8 cellular contexts compared by ENCODE assay signal in the genomic region with DNA sequence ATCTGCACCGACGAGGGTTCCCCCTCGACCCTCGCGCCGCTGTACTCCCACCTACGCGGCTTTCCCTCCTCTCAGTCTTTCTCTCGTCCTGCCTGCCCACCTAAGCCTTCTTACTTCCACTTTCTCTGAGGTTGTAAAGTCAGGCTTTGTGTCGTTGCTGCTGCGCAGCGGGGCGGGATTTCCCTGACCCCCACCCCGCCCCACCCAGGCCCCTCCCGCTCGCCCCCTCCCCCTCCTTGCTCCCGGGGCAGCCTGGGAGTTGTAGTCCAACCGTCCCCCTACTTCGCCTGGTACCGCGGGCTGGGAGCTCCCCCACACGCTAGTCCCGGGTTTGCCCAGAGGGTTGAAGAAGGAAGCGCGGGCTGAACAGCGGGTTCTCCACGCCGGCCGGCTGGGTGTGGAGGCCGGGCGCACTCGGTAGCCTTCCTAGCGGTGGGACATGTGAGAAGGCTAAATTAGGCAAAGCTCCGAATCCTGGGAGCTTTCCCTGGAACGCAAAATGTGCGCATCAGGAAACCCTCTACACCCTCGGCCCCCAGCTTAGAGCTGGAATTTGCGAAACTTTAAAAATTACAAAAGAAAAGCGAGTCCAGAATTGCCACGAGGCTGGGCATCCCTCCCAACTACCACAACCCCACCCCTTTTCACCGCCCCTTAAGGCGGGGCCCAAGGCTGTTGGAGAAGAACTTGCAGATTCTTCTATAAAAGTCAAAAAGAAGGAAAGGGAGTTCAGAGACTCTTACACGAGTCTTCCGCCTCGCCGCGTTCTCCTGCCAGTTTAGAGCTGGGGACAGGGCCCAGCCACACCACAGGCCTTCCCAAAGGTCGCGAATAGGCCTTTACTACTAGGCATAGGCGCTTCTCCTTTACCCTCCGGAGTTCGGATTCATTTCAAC. TPM values are rescaled to one million over a fixed set of nuclear protein-coding genes. Genes with fewer than 3 reads are reported as not detected.
DNase-seq lines count a peak whose midpoint lies in the region; ATAC-seq, FAIRE-seq and TF ChIP-seq lines count a peak whose summit lies in the region.

A gene (minus strand): TSS at position 153 of the 896 bp plus-strand sequence. CDS start 1,011 bp downstream, outside the sequence.

- no peaks in the 10 kb centered on the region for H3F3A ChIP-seq in neural cell (ENCODE audit: insufficient read depth, low read length, poor library complexity, severe bottlenecking)

- H4K20me1 ChIP-seq in neural cell (ENCODE audit: insufficient read depth) = no peaks in the 10 kb centered on the region

- H3K9me3 Mint-ChIP-seq in Calu3 (ENCODE audit: low read depth, unreplicated experiment) = no peaks in the 10 kb centered on the region
- no peaks in the 10 kb centered on the region for H3K9me3 Mint-ChIP-seq in activated T-helper 2 cell treated with anti-CD3 and anti-CD28 coated beads, Interferon-gamma antibody, Interleukin-2, Interleukin-4, amounts not matched to agents 10 μg/mL and 5 μg/mL and 100 μg/mL, durations not matched to agents 14 hours and 24 hours and 36 hours
- H3K9me3 Mint-ChIP-seq in stimulated activated naive CD8-positive, alpha-beta T cell treated with anti-CD3 and anti-CD28 coated beads, Interleukin-15, amount 100 ng/mL, for 72 hours = no peaks in the 10 kb centered on the region

- no peaks in the 10 kb centered on the region for H3K27me3 Mint-ChIP-seq in Calu3 (ENCODE audit: unreplicated experiment)
- peaks cover 2% of the 10 kb centered on the region for H3K27me3 Mint-ChIP-seq in activated T-helper 2 cell treated with anti-CD3 and anti-CD28 coated beads, Interferon-gamma antibody, Interleukin-2, Interleukin-4, amounts not matched to agents 10 μg/mL and 5 μg/mL and 100 μg/mL, durations not matched to agents 14 hours and 24 hours and 36 hours (ENCODE audit: low read depth)
- H3K27me3 Mint-ChIP-seq in stimulated activated naive CD8-positive, alpha-beta T cell treated with anti-CD3 and anti-CD28 coated beads, Interleukin-15, amount 100 ng/mL, for 72 hours = no peaks in the 10 kb centered on the region

- peaks cover 18% of the 10 kb centered on the region for H3K4me1 Mint-ChIP-seq in Calu3 (ENCODE audit: low read depth, unreplicated experiment)
- H3K4me1 Mint-ChIP-seq in activated T-helper 2 cell treated with anti-CD3 and anti-CD28 coated beads, Interferon-gamma antibody, Interleukin-2, Interleukin-4, amounts not matched to agents 10 μg/mL and 5 μg/mL and 100 μg/mL, durations not matched to agents 14 hours and 24 hours and 36 hours (ENCODE audit: low read depth) = peaks cover 13% of the 10 kb centered on the region
- peaks cover 24% of the 10 kb centered on the region for H3K4me1 Mint-ChIP-seq in stimulated activated naive CD8-positive, alpha-beta T cell treated with anti-CD3 and anti-CD28 coated beads, Interleukin-15, amount 100 ng/mL, for 72 hours

- peak within 1 kb of the TSS; percentile 58 for H3K27ac ChIP-seq in neural cell (ENCODE audit: low read length)

- TF ChIP-seq CTCF in Calu3 (IDR thresholded peaks at IDR 0.05; ENCODE audit: unreplicated experiment) (no peak), fibroblast of the aortic adventitia (IDR thresholded peaks at IDR 0.05; ENCODE audit: insufficient read depth, low read length) (no peak), neural cell (IDR thresholded peaks at IDR 0.05; ENCODE audit: poor library complexity, severe bottlenecking) (no peak)

- no peak within 1 kb of the TSS for H3K4me2 ChIP-seq in neural cell (ENCODE audit: low read length)

- peaks cover 29% of the 10 kb centered on the region for H3K79me2 ChIP-seq in neural cell (replicated peaks; ENCODE audit: insufficient read depth, low read length)

- no peaks in the 10 kb centered on the region for H3K27me3 ChIP-seq in neural cell (ENCODE audit: insufficient read depth, low read depth, low read length)

- H3K4me3 Mint-ChIP-seq in Calu3 (ENCODE audit: low read depth, unreplicated experiment) = peak within 1 kb of the TSS; percentile 86
- H3K4me3 Mint-ChIP-seq in activated T-helper 2 cell treated with anti-CD3 and anti-CD28 coated beads, Interferon-gamma antibody, Interleukin-2, Interleukin-4, amounts not matched to agents 10 μg/mL and 5 μg/mL and 100 μg/mL, durations not matched to agents 14 hours and 24 hours and 36 hours (ENCODE audit: low read depth) = peak within 1 kb of the TSS; percentile 79
- peak within 1 kb of the TSS; percentile 85 to 88 for H3K4me3 Mint-ChIP-seq in stimulated activated naive CD8-positive, alpha-beta T cell treated with anti-CD3 and anti-CD28 coated beads, Interleukin-15, amount 100 ng/mL, for 72 hours

- no peak within 1 kb of the TSS for H2AFZ ChIP-seq in neural cell (ENCODE audit: low read depth, low read length)

- FAIRE-seq in RCC 7860 (lab: Jason Lieb, UNC) = peak; percentile 51

- CTCF ChIA-PET in Calu3 (lab: Charles Lee) = interaction anchor here (0.7 to 0.8 kb wide), 2 partner anchors 9 to 410 kb away, joined by 4 to 10 read pairs; no protein-coding TSS in a partner anchor

- no peak for TF ChIP-seq RAD21 in neural cell (conservative IDR thresholded peaks at IDR 0.05)

- H3K4me3 ChIP-seq in fibroblast of the aortic adventitia (ENCODE audit: low read depth, low read length) (peak within 1 kb of the TSS; percentile 73), neural cell (ENCODE audit: low read length) (peak within 1 kb of the TSS; percentile 77)

- H3K9ac ChIP-seq in neural cell (ENCODE audit: low read length) = peak within 1 kb of the TSS; percentile 79

- no TSS peak for BruUV-seq in Calu3 (replicated peaks; lab: Mats Ljungman, UMichigan)

- intact Hi-C loops in Calu3 (cut with micrococcal nuclease; ENCODE audit: unreplicated experiment) = loop anchor here (5.0 kb wide), 1 partner anchor 106 kb away; no protein-coding TSS in a partner anchor
- intact Hi-C loops in activated T-helper 2 cell treated with anti-CD3 and anti-CD28 coated beads, Interferon-gamma antibody, Interleukin-2, Interleukin-4, amounts not matched to agents 10 μg/mL and 5 μg/mL and 100 μg/mL, durations not matched to agents 14 hours and 24 hours and 36 hours (cut with micrococcal nuclease) = loop anchor here (1.0 to 2.0 kb wide), 2 partner anchors 166 to 194 kb away; no protein-coding TSS in a partner anchor

- ATAC-seq in GM19467 (IDR thresholded peaks at IDR 0.05; ENCODE audit: unreplicated experiment) = peak; percentile 70
- ATAC-seq in stimulated activated naive CD8-positive, alpha-beta T cell treated with anti-CD3 and anti-CD28 coated beads, Interleukin-15, amount 100 ng/mL, for 72 hours = peak; percentile 90

- no peaks in the 10 kb centered on the region for H3K9me3 ChIP-seq in neural cell (ENCODE audit: low read length)

- peak; percentile 84 for DNase-seq in Calu3
- peak; percentile 84 for DNase-seq in HPDE6-E6E7 (ENCODE audit: extremely low spot score)
- DNase-seq in RCC 7860 (ENCODE audit: low spot score) = peak; percentile 69
- peak; percentile 69 for DNase-seq in activated T-helper 2 cell treated with anti-CD3 and anti-CD28 coated beads, Interferon-gamma antibody, Interleukin-2, Interleukin-4, amounts not matched to agents 10 μg/mL and 5 μg/mL and 100 μg/mL, durations not matched to agents 14 hours and 24 hours and 36 hours (ENCODE audit: low spot score)
- DNase-seq in fibroblast of the aortic adventitia (ENCODE audit: low read depth) = peak; percentile 87
- DNase-seq in stimulated activated naive CD8-positive, alpha-beta T cell treated with anti-CD3 and anti-CD28 coated beads, Interleukin-15, amount 100 ng/mL, for 72 hours = peak; percentile 76 to 87

- peak within 1 kb of the TSS; percentile 96 for H3K27ac Mint-ChIP-seq in Calu3 (ENCODE audit: unreplicated experiment)
- peak within 1 kb of the TSS; percentile 88 for H3K27ac Mint-ChIP-seq in activated T-helper 2 cell treated with anti-CD3 and anti-CD28 coated beads, Interferon-gamma antibody, Interleukin-2, Interleukin-4, amounts not matched to agents 10 μg/mL and 5 μg/mL and 100 μg/mL, durations not matched to agents 14 hours and 24 hours and 36 hours
- peak within 1 kb of the TSS; percentile 95 to 97 for H3K27ac Mint-ChIP-seq in stimulated activated naive CD8-positive, alpha-beta T cell treated with anti-CD3 and anti-CD28 coated beads, Interleukin-15, amount 100 ng/mL, for 72 hours

- no peak for TF ChIP-seq EP300 in neural cell (conservative IDR thresholded peaks at IDR 0.05; ENCODE audit: poor library complexity, severe bottlenecking)

- no peaks in the 10 kb centered on the region for H3K9me2 ChIP-seq in neural cell (ENCODE audit: insufficient read depth, low read length)

- peaks cover 30% of the 10 kb centered on the region for H3K36me3 Mint-ChIP-seq in Calu3 (ENCODE audit: insufficient read depth, unreplicated experiment)
- H3K36me3 Mint-ChIP-seq in activated T-helper 2 cell treated with anti-CD3 and anti-CD28 coated beads, Interferon-gamma antibody, Interleukin-2, Interleukin-4, amounts not matched to agents 10 μg/mL and 5 μg/mL and 100 μg/mL, durations not matched to agents 14 hours and 24 hours and 36 hours (ENCODE audit: low read depth) = peaks cover 12% of the 10 kb centered on the region

- H3K36me3 ChIP-seq in neural cell (ENCODE audit: insufficient read depth, low read length) = no peaks in the 10 kb centered on the region

TF ChIP-seq in neural cell, 6 proteins besides CTCF, POLR2A, EP300 and RAD21 (continues in another document):
- peak; percentile 68 for TF ChIP-seq POLR2AphosphoS5 (IDR thresholded peaks at IDR 0.05)
- TF ChIP-seq MXI1 (conservative IDR thresholded peaks at IDR 0.05; ENCODE audit: poor library complexity, severe bottlenecking) = no peak

RNA-seq across cellular contexts. Expression of the gene that starts here (rescaled TPM):
- total RNA-seq in Calu3 (2022) (19.0 and 19.7 TPM in 2 replicates), fibroblast of the aortic adventitia (ENCODE audit: low replicate concordance) (48.2 and 71.2 TPM in 2 replicates)
- 19.3 and 23.8 TPM in 2 replicates for total RNA-seq in activated T-helper 2 cell treated with anti-CD3 and anti-CD28 coated beads, Interferon-gamma antibody, Interleukin-2, Interleukin-4, amounts not matched to agents 10 μg/mL and 5 μg/mL and 100 μg/mL, durations not matched to agents 14 hours and 24 hours and 36 hours
- 108 and 111 TPM in 2 replicates for polyA plus RNA-seq in neural cell
- 112 and 132 TPM in 2 replicates for polyA minus RNA-seq in neural cell

Comparison
In these comparisons a context has a peak if more than half of its experiments do, and no peak if none do; other contexts are left out.
1. Peak in every context shown above with its lines: DNase-seq, ATAC-seq, H3K4me3 ChIP-seq and H3K27ac ChIP-seq.